In the genomic region with DNA sequence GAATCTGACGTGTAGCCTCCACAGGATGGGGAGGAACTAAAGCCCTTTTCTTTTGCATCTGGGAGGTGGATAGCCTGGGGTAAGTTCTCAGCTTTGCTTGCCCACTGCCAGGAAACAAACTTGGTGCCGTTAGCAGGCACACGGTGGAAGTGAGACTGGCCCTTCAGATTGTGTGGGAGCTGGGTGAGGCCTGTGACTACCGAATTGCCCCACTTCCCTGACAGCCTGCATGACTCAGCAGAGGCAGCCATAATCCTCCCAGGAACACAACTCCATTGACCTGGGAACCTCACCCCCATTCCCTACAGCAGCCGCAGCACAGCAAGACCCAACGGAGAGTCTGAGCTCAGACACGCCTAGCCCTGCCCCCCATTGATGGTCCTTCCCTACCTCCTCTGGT, we compare ENCODE assay signal across 20 cellular contexts.
DNase-seq lines count a peak whose midpoint lies in the region; ATAC-seq, FAIRE-seq and TF ChIP-seq lines count a peak whose summit lies in the region.
"Had no signal": no experiment of that assay in that cellular context is flagged by ENCODE, and none has a peak within 500 bp of the region (broad histone marks: within the 10 kb centered on the region; RNA-seq: fewer than 3 reads in every experiment).

No MANE protein-coding gene starts in this region.

- H2BK5ac ChIP-seq in H1 (ENCODE audit: low read depth, low read length) (no peak overlapping the region), neuronal stem cell (ENCODE audit: low read length) (no peak overlapping the region)

- no peak overlapping the region for H3K4me3 Mint-ChIP-seq in activated CD4-positive, alpha-beta memory T cell treated with anti-CD3 and anti-CD28 coated beads for 36 hours
- H3K4me3 Mint-ChIP-seq: activated T-helper 17 cell treated with anti-CD3 and anti-CD28 coated beads, Interleukin-2, amount 50 U/mL, for 72 hours; T-helper 2 cell treated with Interferon-gamma antibody and Interleukin-4, amounts not matched to agents 5 μg/mL and 100 μg/mL, for 36 hours had no signal

- no peak overlapping the region for H4K5ac ChIP-seq in H1 (ENCODE audit: insufficient read length, low read depth, low read length)

- no peaks in the 10 kb centered on the region for H3K23me2 ChIP-seq in H1 (ENCODE audit: low read depth, low read length)

- H2BK120ac ChIP-seq in H1 (replicated peaks; ENCODE audit: low read depth, low read length) = peak overlapping the region; percentile 6
- H2BK120ac ChIP-seq in neuronal stem cell (ENCODE audit: low read depth, low read length) = no peak overlapping the region

- no peak overlapping the region for H3K27ac Mint-ChIP-seq in activated CD4-positive, alpha-beta memory T cell treated with anti-CD3 and anti-CD28 coated beads for 36 hours
- H3K27ac Mint-ChIP-seq: activated T-helper 17 cell treated with anti-CD3 and anti-CD28 coated beads, Interleukin-2, amount 50 U/mL, for 72 hours; T-helper 2 cell treated with Interferon-gamma antibody and Interleukin-4, amounts not matched to agents 5 μg/mL and 100 μg/mL, for 36 hours had no signal

- H3K79me1 ChIP-seq in H1 (ENCODE audit: low read depth, low read length) (no peaks in the 10 kb centered on the region), neuronal stem cell (ENCODE audit: low read depth, low read length) (no peaks in the 10 kb centered on the region)

- H4K20me1 ChIP-seq in H1 (replicated peaks in 1 of 2; ENCODE audit: control insufficient read depth in 1 of 2, insufficient read depth in 2 of 2, low read length in 2 of 2) = no peaks in the 10 kb centered on the region

- H3K4me2 ChIP-seq in H1 (ENCODE audit: insufficient read depth in 1 of 2, low read depth in 2 of 2, low read length in 2 of 2) (no peak overlapping the region), neuronal stem cell (ENCODE audit: insufficient read depth, low read length, poor library complexity, severe bottlenecking) (no peak overlapping the region)
- H3K4me2 ChIP-seq: KMS-11 had no signal

- DNase-seq in HCEC 1CT (peak; percentile 64), RWPE1 (ENCODE audit: low spot score) (no peak), H1 (ENCODE audit: low read depth in 1 of 2, low spot score in 2 of 2) (no peak), neuronal stem cell (ENCODE audit: low spot score) (no peak)
- no peak for DNase-seq in activated CD4-positive, alpha-beta T cell treated with anti-CD3 and anti-CD28 coated beads for 4 hours
- DNase-seq in activated CD4-positive, alpha-beta memory T cell treated with anti-CD3 and anti-CD28 coated beads for 36 hours = no peak
- DNase-seq: activated CD4-positive, alpha-beta T cell treated with anti-CD3 and anti-CD28 coated beads for 1 hour; dermis blood vessel endothelial cell; DMS79 treated with DMSO at 0.1 percent for 48 hours; erythroblast; left ventricle myocardium inferior; NCI-H1105 treated with DMSO at 0.1 percent for 48 hours; NCI-H524 treated with DMSO at 0.1 percent for 48 hours; occipital lobe; testis had no signal

- H3K23ac ChIP-seq in H1 (ENCODE audit: insufficient read length) = no peak overlapping the region
- H3K23ac ChIP-seq in neuronal stem cell (ENCODE audit: low read depth, low read length, poor library complexity) = no peak overlapping the region

- intact Hi-C loops in activated CD4-positive, alpha-beta memory T cell treated with anti-CD3 and anti-CD28 coated beads for 36 hours (cut with micrococcal nuclease) = no loop called here

- CTCF ChIA-PET in RWPE1 (lab: Yijun Ruan, JAX) = interaction anchor here (0.9 kb wide), 1 partner anchor 119 kb away, joined by 3 read pairs; no protein-coding TSS in a partner anchor
- CTCF ChIA-PET in H1 (lab: Charles Lee; ENCODE audit: partially characterized antibody) = interaction anchor here (1.7 to 2.3 kb wide), 4 partner anchors 10 to 368 kb away, joined by 3 to 10 read pairs (median 4); no protein-coding TSS in a partner anchor
- CTCF ChIA-PET in activated CD4-positive, alpha-beta memory T cell treated with anti-CD3 and anti-CD28 coated beads for 36 hours (lab: Charles Lee) = no interaction called here

- no peaks in the 10 kb centered on the region for H3K36me3 ChIP-seq in H1 (ENCODE audit: control insufficient read depth in 2 of 4, insufficient read depth in 4 of 4, low read length in 3 of 4)
- no peaks in the 10 kb centered on the region for H3K36me3 ChIP-seq in neuronal stem cell (replicated peaks in 1 of 2; ENCODE audit: control insufficient read depth in 2 of 2, insufficient read depth in 2 of 2, low read length in 2 of 2)
- H3K36me3 ChIP-seq: breast epithelium, left ventricle myocardium inferior had no signal

- H4K8ac ChIP-seq in H1 (ENCODE audit: extremely low read depth, insufficient read depth, low read length) (no peak overlapping the region), neuronal stem cell (ENCODE audit: low read depth, low read length) (no peak overlapping the region)

- no peaks in the 10 kb centered on the region for H3K79me2 ChIP-seq in H1 (ENCODE audit: control insufficient read depth in 1 of 2, insufficient read depth in 2 of 2, low read length in 2 of 2)

- H2BK20ac ChIP-seq in H1 (ENCODE audit: low read length) = no peak overlapping the region

- H2BK12ac ChIP-seq in H1 (ENCODE audit: low read depth, low read length) = peak overlapping the region; percentile 75
- no peak overlapping the region for H2BK12ac ChIP-seq in neuronal stem cell (ENCODE audit: low read length)

- TF ChIP-seq RAD21 in H1 (IDR thresholded peaks at IDR 0.05 in 1 of 2, conservative IDR thresholded peaks at IDR 0.05 in 1 of 2; ENCODE audit: low read depth in 2 of 2, low read length in 2 of 2) = no peak

- no peaks in the 10 kb centered on the region for H3K4me1 Mint-ChIP-seq in activated CD4-positive, alpha-beta memory T cell treated with anti-CD3 and anti-CD28 coated beads for 36 hours (ENCODE audit: low read depth)
- H3K4me1 Mint-ChIP-seq: activated T-helper 17 cell treated with anti-CD3 and anti-CD28 coated beads, Interleukin-2, amount 50 U/mL, for 72 hours had no signal

- H3K27me3 ChIP-seq in H1 (replicated peaks in 1 of 4; ENCODE audit: control insufficient read depth in 3 of 4, extremely low read depth in 1 of 4, insufficient read depth in 3 of 4, low read length in 3 of 4) (no peaks in the 10 kb centered on the region), neuronal stem cell (ENCODE audit: control insufficient read depth in 3 of 3, insufficient read depth in 3 of 3, low read depth in 1 of 3, low read length in 3 of 3) (no peaks in the 10 kb centered on the region)
- H3K27me3 ChIP-seq: breast epithelium, testis had no signal

- 92% methylated on average over 7 of the region's 7 CpGs; no CpG with 5 or more reads in 1 of the 2 experiments for WGBS in H1 (ENCODE audit: extremely low coverage in 1 of 2, insufficient coverage in 1 of 2, insufficient read length in 1 of 2, insufficient replicate concordance in 2 of 2, low coverage in 1 of 2, low lambda C conversion rate in 2 of 2, missing lambda C conversion rate in 1 of 2), 2 experiments
- no CpG with 5 or more reads among the region's 7 CpGs for WGBS in neuronal stem cell (ENCODE audit: extremely low coverage in 2 of 2, insufficient read length in 2 of 2, insufficient replicate concordance in 1 of 2), 2 donors

- H3K18ac ChIP-seq in H1 (ENCODE audit: extremely low read depth, low read length) (peak overlapping the region; percentile 48), neuronal stem cell (ENCODE audit: low read length) (peak overlapping the region; percentile 39)

- TF ChIP-seq CTCF in RWPE1 (conservative IDR thresholded peaks at IDR 0.05; ENCODE audit: low read depth) (no peak), H1 (IDR thresholded peaks at IDR 0.05; ENCODE audit: control extremely low read depth in 1 of 3, insufficient read depth in 1 of 3, low read depth in 1 of 3, low read length in 3 of 3) (no peak)

- H3K4me1 ChIP-seq in H1 (replicated peaks in 1 of 4; ENCODE audit: control insufficient read depth in 3 of 4, insufficient read depth in 4 of 4, low read length in 3 of 4) (peaks cover 0 to 4% (median 3%) of the 10 kb centered on the region in 4 experiments; a peak in 4 of 7 replicates), neuronal stem cell (ENCODE audit: control insufficient read depth in 2 of 2, insufficient read depth in 1 of 2, low read depth in 1 of 2, low read length in 2 of 2) (peaks cover 0 to 8% of the 10 kb centered on the region in 2 donors)
- H3K4me1 ChIP-seq: breast epithelium, testis had no signal

- H4K91ac ChIP-seq in H1 (replicated peaks; ENCODE audit: insufficient read length, low read length) (peak overlapping the region; percentile 42), neuronal stem cell (ENCODE audit: low read depth, low read length, poor library complexity) (no peak overlapping the region)

- H3K9me3 Mint-ChIP-seq in activated CD4-positive, alpha-beta memory T cell treated with anti-CD3 and anti-CD28 coated beads for 36 hours = no peaks in the 10 kb centered on the region
- H3K9me3 Mint-ChIP-seq: activated T-helper 17 cell treated with anti-CD3 and anti-CD28 coated beads, Interleukin-2, amount 50 U/mL, for 72 hours; T-helper 2 cell treated with Interferon-gamma antibody and Interleukin-4, amounts not matched to agents 5 μg/mL and 100 μg/mL, for 36 hours had no signal

- no peak for FAIRE-seq in H1 (lab: Jason Lieb, UNC)

- TF ChIP-seq EP300 in H1 (IDR thresholded peaks at IDR 0.05; ENCODE audit: borderline replicate concordance in 1 of 2, low read depth in 2 of 2, low read length in 2 of 2) = no peak

- no peaks in the 10 kb centered on the region for H3K36me3 Mint-ChIP-seq in activated CD4-positive, alpha-beta memory T cell treated with anti-CD3 and anti-CD28 coated beads for 36 hours

- peaks cover 9% of the 10 kb centered on the region for H3K27me3 Mint-ChIP-seq in activated CD4-positive, alpha-beta memory T cell treated with anti-CD3 and anti-CD28 coated beads for 36 hours

- H3K9ac ChIP-seq in H1 (replicated peaks in 1 of 4; ENCODE audit: extremely low read depth in 1 of 4, low read depth in 3 of 4, low read length in 3 of 4) (no peak overlapping the region), neuronal stem cell (ENCODE audit: low read depth, low read length, poor library complexity) (no peak overlapping the region)
- H3K9ac ChIP-seq: KMS-11 had no signal

- H3K56ac ChIP-seq in H1 (replicated peaks; ENCODE audit: insufficient read length, low read depth, low read length) = no peak overlapping the region

- TF ChIP-seq POLR2A in H1 (IDR thresholded peaks at IDR 0.05; ENCODE audit: control extremely low read depth in 1 of 2, low read depth in 2 of 2, low read length in 2 of 2) = no peak

- H2AFZ ChIP-seq in H1 (ENCODE audit: low read length) (no peak overlapping the region), neuronal stem cell (ENCODE audit: low read length) (no peak overlapping the region)

- H3K4ac ChIP-seq in H1 (replicated peaks; ENCODE audit: insufficient read length, low read depth, low read length) (no peak overlapping the region), neuronal stem cell (ENCODE audit: low read length) (no peak overlapping the region)

- no peak for ATAC-seq in GM18858 (IDR thresholded peaks at IDR 0.05; ENCODE audit: unreplicated experiment)
- ATAC-seq: activated T-helper 17 cell treated with anti-CD3 and anti-CD28 coated beads, Interleukin-2, amount 50 U/mL, for 72 hours had no signal

- H2AK5ac ChIP-seq in H1 (ENCODE audit: low read depth, low read length) = no peak overlapping the region
- no peak overlapping the region for H2AK5ac ChIP-seq in neuronal stem cell (ENCODE audit: low read depth, low read length)

- H2BK15ac ChIP-seq in H1 (ENCODE audit: low read length) = no peak overlapping the region
- H2BK15ac ChIP-seq in neuronal stem cell (ENCODE audit: low read length) = no peak overlapping the region

- H3K14ac ChIP-seq in H1 (ENCODE audit: insufficient read length) (no peak overlapping the region), neuronal stem cell (ENCODE audit: low read length) (no peak overlapping the region)

- peak overlapping the region; percentile 14 for H3K27ac ChIP-seq in RWPE1
- no peak overlapping the region for H3K27ac ChIP-seq in H1 (ENCODE audit: low read depth, low read length)
- H3K27ac ChIP-seq in neuronal stem cell (replicated peaks; ENCODE audit: low read length) = no peak overlapping the region
- H3K27ac ChIP-seq: breast epithelium, KMS-11, left ventricle myocardium inferior, testis had no signal

- H3K9me3 ChIP-seq in H1 (ENCODE audit: insufficient read depth in 2 of 2, low read depth in 1 of 2, low read length in 1 of 2) (no peaks in the 10 kb centered on the region; a peak in 1 of 4 replicates), neuronal stem cell (replicated peaks in 1 of 2; ENCODE audit: control insufficient read depth in 2 of 2, insufficient read depth in 1 of 2, low read depth in 1 of 2, low read length in 2 of 2) (no peaks in the 10 kb centered on the region)
- H3K9me3 ChIP-seq: testis had no signal

- POLR2A ChIA-PET in RWPE1 (lab: Yijun Ruan, JAX; ENCODE audit: low non-redundant PET) (no interaction called here), H1 (lab: Charles Lee; ENCODE audit: partially characterized antibody) (interaction anchor here (1.1 kb wide), 1 partner anchor 353 kb away, joined by 3 read pairs; no protein-coding TSS in a partner anchor)
- POLR2A ChIA-PET in activated CD4-positive, alpha-beta memory T cell treated with anti-CD3 and anti-CD28 coated beads for 36 hours (lab: Charles Lee) = no interaction called here

- H3K4me3 ChIP-seq in H1 (ENCODE audit: extremely low read depth in 1 of 4, insufficient read depth in 2 of 4, low read depth in 3 of 4, low read length in 4 of 4) (no peak overlapping the region), neuronal stem cell (ENCODE audit: low read length in 2 of 2) (no peak overlapping the region)
- H3K4me3 ChIP-seq: breast epithelium, left ventricle myocardium inferior, testis had no signal
